ENCODE assay signal across 3 cellular contexts in the genomic region with DNA sequence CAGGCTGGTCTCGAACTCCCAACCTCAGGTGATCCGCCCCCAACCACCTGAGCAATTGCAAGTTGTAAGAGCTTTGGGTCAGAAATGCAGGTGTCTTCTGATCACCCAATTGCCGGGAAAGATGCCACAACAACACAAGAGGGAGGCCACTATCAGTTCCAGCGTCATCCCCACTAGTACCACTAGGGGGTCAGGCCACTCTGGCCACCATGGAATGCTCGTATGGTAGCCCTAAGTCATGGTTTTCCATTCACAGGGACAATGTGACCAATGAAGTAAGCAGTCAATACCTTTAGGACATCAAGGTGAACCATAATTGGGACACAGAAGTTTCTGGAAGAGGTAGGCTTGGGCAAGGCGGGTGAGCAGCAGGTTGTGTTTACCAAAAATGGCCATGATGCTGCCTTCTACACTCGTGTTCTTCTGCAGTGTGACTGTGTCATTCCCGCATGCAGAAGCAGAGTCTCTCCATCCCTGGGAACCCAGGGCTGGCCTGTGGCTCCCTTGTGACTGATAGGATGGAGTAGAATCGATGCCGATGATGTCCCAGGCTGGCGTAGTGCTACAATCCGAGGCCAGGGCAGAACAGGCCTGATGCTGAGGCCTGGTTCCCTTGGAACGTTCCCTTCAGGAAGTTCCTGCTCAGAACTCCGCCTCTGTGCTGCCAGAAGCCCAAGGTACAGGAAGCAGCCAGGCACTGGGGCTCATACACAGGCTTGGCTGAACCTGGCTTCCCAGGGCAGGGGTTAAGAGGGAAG.
TF ChIP-seq lines count a peak whose summit lies in the region.

No MANE protein-coding gene starts in this region.

TF ChIP-seq in SK-N-SH, 30 proteins besides CTCF, POLR2A, EP300 and RAD21 (continued from another document and continues in another):
- TF ChIP-seq, protein P1, sequence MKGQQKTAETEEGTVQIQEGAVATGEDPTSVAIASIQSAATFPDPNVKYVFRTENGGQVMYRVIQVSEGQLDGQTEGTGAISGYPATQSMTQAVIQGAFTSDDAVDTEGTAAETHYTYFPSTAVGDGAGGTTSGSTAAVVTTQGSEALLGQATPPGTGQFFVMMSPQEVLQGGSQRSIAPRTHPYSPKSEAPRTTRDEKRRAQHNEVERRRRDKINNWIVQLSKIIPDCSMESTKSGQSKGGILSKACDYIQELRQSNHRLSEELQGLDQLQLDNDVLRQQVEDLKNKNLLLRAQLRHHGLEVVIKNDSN (IDR thresholded peaks at IDR 0.05; ENCODE audit: borderline replicate concordance, low read depth) = no peak
- TF ChIP-seq, protein P2, sequence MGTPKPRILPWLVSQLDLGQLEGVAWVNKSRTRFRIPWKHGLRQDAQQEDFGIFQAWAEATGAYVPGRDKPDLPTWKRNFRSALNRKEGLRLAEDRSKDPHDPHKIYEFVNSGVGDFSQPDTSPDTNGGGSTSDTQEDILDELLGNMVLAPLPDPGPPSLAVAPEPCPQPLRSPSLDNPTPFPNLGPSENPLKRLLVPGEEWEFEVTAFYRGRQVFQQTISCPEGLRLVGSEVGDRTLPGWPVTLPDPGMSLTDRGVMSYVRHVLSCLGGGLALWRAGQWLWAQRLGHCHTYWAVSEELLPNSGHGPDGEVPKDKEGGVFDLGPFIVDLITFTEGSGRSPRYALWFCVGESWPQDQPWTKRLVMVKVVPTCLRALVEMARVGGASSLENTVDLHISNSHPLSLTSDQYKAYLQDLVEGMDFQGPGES (IDR thresholded peaks at IDR 0.05; ENCODE audit: low read depth, low read length) = no peak
- no peak for TF ChIP-seq FOXM1 (IDR thresholded peaks at IDR 0.05; ENCODE audit: low read depth)
- no peak for TF ChIP-seq TAF1 (IDR thresholded peaks at IDR 0.05; ENCODE audit: borderline replicate concordance, low read depth, low read length)
- no peak for TF ChIP-seq NFIC (IDR thresholded peaks at IDR 0.05; ENCODE audit: borderline replicate concordance)
- no peak for TF ChIP-seq ELF1 (IDR thresholded peaks at IDR 0.05)
- TF ChIP-seq FOSL2 (IDR thresholded peaks at IDR 0.05; ENCODE audit: borderline replicate concordance, low read depth) = no peak
- TF ChIP-seq, protein P3, sequence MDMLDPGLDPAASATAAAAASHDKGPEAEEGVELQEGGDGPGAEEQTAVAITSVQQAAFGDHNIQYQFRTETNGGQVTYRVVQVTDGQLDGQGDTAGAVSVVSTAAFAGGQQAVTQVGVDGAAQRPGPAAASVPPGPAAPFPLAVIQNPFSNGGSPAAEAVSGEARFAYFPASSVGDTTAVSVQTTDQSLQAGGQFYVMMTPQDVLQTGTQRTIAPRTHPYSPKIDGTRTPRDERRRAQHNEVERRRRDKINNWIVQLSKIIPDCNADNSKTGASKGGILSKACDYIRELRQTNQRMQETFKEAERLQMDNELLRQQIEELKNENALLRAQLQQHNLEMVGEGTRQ (IDR thresholded peaks at IDR 0.05; ENCODE audit: borderline replicate concordance, low read depth, low read length) = no peak
- TF ChIP-seq RXRA (IDR thresholded peaks at IDR 0.05; ENCODE audit: borderline replicate concordance, low read depth) = no peak
- TF ChIP-seq, protein P4, sequence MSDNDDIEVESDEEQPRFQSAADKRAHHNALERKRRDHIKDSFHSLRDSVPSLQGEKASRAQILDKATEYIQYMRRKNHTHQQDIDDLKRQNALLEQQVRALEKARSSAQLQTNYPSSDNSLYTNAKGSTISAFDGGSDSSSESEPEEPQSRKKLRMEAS (IDR thresholded peaks at IDR 0.05; ENCODE audit: low read depth) = no peak
- no peak for TF ChIP-seq NRF1 (IDR thresholded peaks at IDR 0.05; ENCODE audit: low read depth, low read length)
- TF ChIP-seq MXI1 (IDR thresholded peaks at IDR 0.05; ENCODE audit: low read depth, low read length) = no peak
- TF ChIP-seq GATA2 (CRISPR knock-in tag; IDR thresholded peaks at IDR 0.05) = no peak
- no peak for TF ChIP-seq YY1 (IDR thresholded peaks at IDR 0.05; ENCODE audit: low read depth)
- no peak for TF ChIP-seq JUND (IDR thresholded peaks at IDR 0.05)

TF ChIP-seq in SK-N-SH treated with all-trans-retinoic acid at 6 μM for 48 hours, 23 proteins besides CTCF, POLR2A, EP300 and RAD21 (continued from another document and continues in another):
- TF ChIP-seq ZC3H10 (CRISPR knock-in tag; IDR thresholded peaks at IDR 0.05) (no peak), OSR1 (CRISPR knock-in tag; IDR thresholded peaks at IDR 0.05) (no peak), PPARA (CRISPR knock-in tag; IDR thresholded peaks at IDR 0.05; ENCODE audit: borderline replicate concordance) (no peak), TCF4 (CRISPR knock-in tag; IDR thresholded peaks at IDR 0.05; ENCODE audit: borderline replicate concordance) (no peak), BACH2 (CRISPR knock-in tag; IDR thresholded peaks at IDR 0.05; ENCODE audit: borderline replicate concordance) (no peak), ZFP3 (CRISPR knock-in tag; IDR thresholded peaks at IDR 0.05) (no peak), CSDC2 (CRISPR knock-in tag; IDR thresholded peaks at IDR 0.05) (no peak), RARB (CRISPR knock-in tag; IDR thresholded peaks at IDR 0.05) (no peak), ZNF8 (CRISPR knock-in tag; IDR thresholded peaks at IDR 0.05) (no peak), ZNF565 (CRISPR knock-in tag; conservative IDR thresholded peaks at IDR 0.05; ENCODE audit: low read depth) (no peak), ZFP30 (CRISPR knock-in tag; IDR thresholded peaks at IDR 0.05) (no peak), ISL1 (CRISPR knock-in tag; IDR thresholded peaks at IDR 0.05) (no peak), ZNF70 (CRISPR knock-in tag; IDR thresholded peaks at IDR 0.05) (no peak)
- TF ChIP-seq, protein P5, sequence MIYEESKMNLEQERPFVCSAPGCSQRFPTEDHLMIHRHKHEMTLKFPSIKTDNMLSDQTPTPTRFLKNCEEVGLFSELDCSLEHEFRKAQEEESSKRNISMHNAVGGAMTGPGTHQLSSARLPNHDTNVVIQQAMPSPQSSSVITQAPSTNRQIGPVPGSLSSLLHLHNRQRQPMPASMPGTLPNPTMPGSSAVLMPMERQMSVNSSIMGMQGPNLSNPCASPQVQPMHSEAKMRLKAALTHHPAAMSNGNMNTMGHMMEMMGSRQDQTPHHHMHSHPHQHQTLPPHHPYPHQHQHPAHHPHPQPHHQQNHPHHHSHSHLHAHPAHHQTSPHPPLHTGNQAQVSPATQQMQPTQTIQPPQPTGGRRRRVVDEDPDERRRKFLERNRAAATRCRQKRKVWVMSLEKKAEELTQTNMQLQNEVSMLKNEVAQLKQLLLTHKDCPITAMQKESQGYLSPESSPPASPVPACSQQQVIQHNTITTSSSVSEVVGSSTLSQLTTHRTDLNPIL (CRISPR knock-in tag; IDR thresholded peaks at IDR 0.05; ENCODE audit: low read depth) = no peak
- TF ChIP-seq, protein P6, sequence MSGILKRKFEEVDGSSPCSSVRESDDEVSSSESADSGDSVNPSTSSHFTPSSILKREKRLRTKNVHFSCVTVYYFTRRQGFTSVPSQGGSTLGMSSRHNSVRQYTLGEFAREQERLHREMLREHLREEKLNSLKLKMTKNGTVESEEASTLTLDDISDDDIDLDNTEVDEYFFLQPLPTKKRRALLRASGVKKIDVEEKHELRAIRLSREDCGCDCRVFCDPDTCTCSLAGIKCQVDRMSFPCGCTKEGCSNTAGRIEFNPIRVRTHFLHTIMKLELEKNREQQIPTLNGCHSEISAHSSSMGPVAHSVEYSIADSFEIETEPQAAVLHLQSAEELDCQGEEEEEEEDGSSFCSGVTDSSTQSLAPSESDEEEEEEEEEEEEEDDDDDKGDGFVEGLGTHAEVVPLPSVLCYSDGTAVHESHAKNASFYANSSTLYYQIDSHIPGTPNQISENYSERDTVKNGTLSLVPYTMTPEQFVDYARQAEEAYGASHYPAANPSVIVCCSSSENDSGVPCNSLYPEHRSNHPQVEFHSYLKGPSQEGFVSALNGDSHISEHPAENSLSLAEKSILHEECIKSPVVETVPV (CRISPR knock-in tag; IDR thresholded peaks at IDR 0.05) = no peak
- TF ChIP-seq, protein P7, sequence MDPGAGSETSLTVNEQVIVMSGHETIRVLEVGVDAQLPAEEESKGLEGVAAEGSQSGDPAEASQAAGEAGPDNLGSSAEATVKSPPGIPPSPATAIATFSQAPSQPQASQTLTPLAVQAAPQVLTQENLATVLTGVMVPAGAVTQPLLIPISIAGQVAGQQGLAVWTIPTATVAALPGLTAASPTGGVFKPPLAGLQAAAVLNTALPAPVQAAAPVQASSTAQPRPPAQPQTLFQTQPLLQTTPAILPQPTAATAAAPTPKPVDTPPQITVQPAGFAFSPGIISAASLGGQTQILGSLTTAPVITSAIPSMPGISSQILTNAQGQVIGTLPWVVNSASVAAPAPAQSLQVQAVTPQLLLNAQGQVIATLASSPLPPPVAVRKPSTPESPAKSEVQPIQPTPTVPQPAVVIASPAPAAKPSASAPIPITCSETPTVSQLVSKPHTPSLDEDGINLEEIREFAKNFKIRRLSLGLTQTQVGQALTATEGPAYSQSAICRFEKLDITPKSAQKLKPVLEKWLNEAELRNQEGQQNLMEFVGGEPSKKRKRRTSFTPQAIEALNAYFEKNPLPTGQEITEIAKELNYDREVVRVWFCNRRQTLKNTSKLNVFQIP (CRISPR knock-in tag; IDR thresholded peaks at IDR 0.05; ENCODE audit: borderline replicate concordance, low read depth) = no peak

TF ChIP-seq in K562, 482 proteins besides CTCF, POLR2A, EP300 and RAD21:
- TF ChIP-seq YY1 (IDR thresholded peaks at IDR 0.05; ENCODE audit: borderline replicate concordance in 1 of 3, control insufficient read depth in 1 of 3, extremely low read depth in 1 of 3, insufficient read depth in 3 of 3, insufficient read length in 1 of 3, insufficient replicate concordance in 2 of 3, low read depth in 1 of 3, low read length in 2 of 3) (peak in 1 of 3 experiments; percentile 12), SMC3 (conservative IDR thresholded peaks at IDR 0.05; ENCODE audit: insufficient read depth, low read depth, low read length) (0 out of 2 replicates have a peak, but pooled peaks have one; percentile 22), ZNF445 (CRISPR knock-in tag; IDR thresholded peaks at IDR 0.05; ENCODE audit: low read depth) (no peak), PRPF4 (IDR thresholded peaks at IDR 0.05; ENCODE audit: insufficient read depth, low read depth, low read length, poor library complexity, severe bottlenecking) (no peak), NFYB (IDR thresholded peaks at IDR 0.05; ENCODE audit: extremely low read depth, insufficient read length) (no peak)
- TF ChIP-seq, protein P8, sequence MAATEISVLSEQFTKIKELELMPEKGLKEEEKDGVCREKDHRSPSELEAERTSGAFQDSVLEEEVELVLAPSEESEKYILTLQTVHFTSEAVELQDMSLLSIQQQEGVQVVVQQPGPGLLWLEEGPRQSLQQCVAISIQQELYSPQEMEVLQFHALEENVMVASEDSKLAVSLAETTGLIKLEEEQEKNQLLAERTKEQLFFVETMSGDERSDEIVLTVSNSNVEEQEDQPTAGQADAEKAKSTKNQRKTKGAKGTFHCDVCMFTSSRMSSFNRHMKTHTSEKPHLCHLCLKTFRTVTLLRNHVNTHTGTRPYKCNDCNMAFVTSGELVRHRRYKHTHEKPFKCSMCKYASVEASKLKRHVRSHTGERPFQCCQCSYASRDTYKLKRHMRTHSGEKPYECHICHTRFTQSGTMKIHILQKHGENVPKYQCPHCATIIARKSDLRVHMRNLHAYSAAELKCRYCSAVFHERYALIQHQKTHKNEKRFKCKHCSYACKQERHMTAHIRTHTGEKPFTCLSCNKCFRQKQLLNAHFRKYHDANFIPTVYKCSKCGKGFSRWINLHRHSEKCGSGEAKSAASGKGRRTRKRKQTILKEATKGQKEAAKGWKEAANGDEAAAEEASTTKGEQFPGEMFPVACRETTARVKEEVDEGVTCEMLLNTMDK (IDR thresholded peaks at IDR 0.05; ENCODE audit: borderline replicate concordance, insufficient read depth, low read depth, low read length, poor library complexity, severe bottlenecking) = peak; percentile 19
